In genomic region chr12:96334502-96334901, GRCh38 we compare ENCODE assay signal across 1 cellular context.
TF ChIP-seq lines count a peak whose summit lies in the region.

No MANE protein-coding gene starts in this region.

TF ChIP-seq in HepG2, 621 proteins besides CTCF, POLR2A, EP300 and RAD21 (continued from another document):
- TF ChIP-seq AHDC1 (CRISPR knock-in tag; IDR thresholded peaks at IDR 0.05; ENCODE audit: borderline replicate concordance) (peak; percentile 16; the same call in 1 of the 2 replicates), GATAD2A (CRISPR knock-in tag; IDR thresholded peaks at IDR 0.05) (peak; percentile 55; the same call in 1 of the 2 replicates), ARID5B (CRISPR knock-in tag; IDR thresholded peaks at IDR 0.05) (peak; percentile 82; the same call in 1 of the 2 replicates), ZGPAT (CRISPR knock-in tag; IDR thresholded peaks at IDR 0.05) (peak; percentile 53; the same call in 1 of the 2 replicates), PPARG (CRISPR knock-in tag; conservative IDR thresholded peaks at IDR 0.05) (0 out of 2 replicates have a peak, but pooled peaks have one; percentile 34), CREM (IDR thresholded peaks at IDR 0.05) (peak; percentile 31; the same call in 1 of the 2 replicates), CREM (CRISPR knock-in tag; IDR thresholded peaks at IDR 0.05) (no peak), FOXA3 (CRISPR knock-in tag; IDR thresholded peaks at IDR 0.05) (peak; percentile 76)
